In genomic region chr2:70087703-70088507, GRCh38 we compare ENCODE assay signal across 8 cellular contexts. TPM values are rescaled to one million over a fixed set of nuclear protein-coding genes. Genes with fewer than 3 reads are reported as not detected.
DNase-seq lines count a peak whose midpoint lies in the region; ATAC-seq and TF ChIP-seq lines count a peak whose summit lies in the region.

No MANE protein-coding gene starts in this region.

- intact Hi-C loops in left ventricle myocardium superior (cut with micrococcal nuclease) = loop anchor here (5.0 kb wide), 1 partner anchor 54 kb away; no protein-coding TSS in a partner anchor
- intact Hi-C loops in prostate gland (cut with DNase I) = loop anchor here (1.0 to 10.0 kb wide), 5 partner anchors 37 to 173 kb away; partner anchors contain the start of genes C2orf42, MXD1 and TIA1

- H3K27ac ChIP-seq in adipose tissue (ENCODE audit: low read depth, low read length) (peak overlapping the region; percentile 45), prostate gland (peak overlapping the region; percentile 98 to 100)

- peaks cover 14% of the 10 kb centered on the region for H3K4me1 ChIP-seq in prostate gland (replicated peaks)

- ATAC-seq in GM18505 (IDR thresholded peaks at IDR 0.05; ENCODE audit: unreplicated experiment) (no peak), left ventricle myocardium superior (peak; percentile 9), GM21825 (IDR thresholded peaks at IDR 0.05; ENCODE audit: unreplicated experiment) (no peak)

- peak; percentile 37 for DNase-seq in AG08395 (ENCODE audit: low spot score)
- DNase-seq in RPMI7951 (ENCODE audit: low read depth) = peak; percentile 60
- peak; percentile 61 for DNase-seq in left ventricle myocardium superior
- peak; percentile 26 for DNase-seq in prostate gland (ENCODE audit: low spot score)
- DNase-seq in NCI-H2081 treated with DMSO at 0.1 percent for 48 hours (lab: John Stamatoyannopoulos, UW) = no peak

- TF ChIP-seq POLR2A in GM18505 (IDR thresholded peaks at IDR 0.05; ENCODE audit: borderline replicate concordance, extremely low read depth, insufficient read depth, insufficient read length) (peak; percentile 57), prostate gland (IDR thresholded peaks at IDR 0.05) (no peak)

- peak overlapping the region; percentile 70 to 80 for H3K4me3 ChIP-seq in prostate gland

- WGBS in adipose tissue, 3 donors = 0% methylated on average over 54 of the region's 54 CpGs
- WGBS in prostate gland = under 1% methylated on average over 53 of the region's 54 CpGs

- no peaks in the 10 kb centered on the region for H3K36me3 ChIP-seq in prostate gland

- H3K9me3 ChIP-seq in prostate gland = no peaks in the 10 kb centered on the region

- TF ChIP-seq CTCF in prostate gland (IDR thresholded peaks at IDR 0.05) = no peak

- H3K27me3 ChIP-seq in prostate gland (replicated peaks; ENCODE audit: insufficient read depth) = no peaks in the 10 kb centered on the region

RNA-seq across cellular contexts. Expression of gene PCBP1, which starts 0.6 kb away (rescaled TPM):
- 46.0 and 46.7 TPM in 2 replicates for total RNA-seq in RPMI7951 (2014; rRNA removed; shearing (Covaris generic))
- 100 to 1,000 TPM; 233 to 396 (median 326) TPM for polyA plus RNA-seq in adipose tissue
- total RNA-seq in left ventricle myocardium superior (211 TPM), prostate gland (100 to 1,000 TPM; 166 to 219 TPM)
